11 cellular contexts compared by ENCODE assay signal in the genomic region with DNA sequence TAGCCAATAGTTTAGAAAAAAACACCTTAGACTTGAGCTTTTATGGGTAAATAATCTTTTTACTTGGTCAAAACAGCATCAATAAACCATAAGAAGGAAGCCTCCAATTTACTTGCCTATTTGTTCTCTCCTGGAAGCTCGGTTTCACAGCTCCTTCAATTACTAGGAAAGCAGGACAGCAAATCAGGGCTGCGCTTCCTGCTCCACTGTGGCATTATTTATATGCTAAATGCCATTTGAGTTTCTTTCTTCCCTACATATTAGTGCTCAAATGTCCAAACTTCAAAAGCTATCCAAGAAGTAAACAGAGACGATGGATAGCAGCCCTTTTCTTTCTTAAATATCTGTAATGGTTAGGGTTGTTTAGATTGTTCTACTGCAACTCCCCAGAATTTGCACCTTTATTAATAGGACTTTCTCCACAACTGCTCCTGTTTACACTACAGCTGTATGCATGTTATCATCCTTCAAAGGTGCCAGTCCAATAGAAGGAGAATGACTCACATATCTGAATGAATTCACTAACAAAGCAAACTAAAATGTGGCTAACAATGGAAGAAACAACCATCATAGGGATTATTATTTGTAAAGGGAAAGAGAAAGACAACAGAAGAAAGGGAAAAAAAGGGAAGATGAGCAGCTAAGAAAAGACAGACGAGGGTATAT.
"Had no signal": no experiment of that assay in that cellular context is flagged by ENCODE, and none has a peak within 500 bp of the region (broad histone marks: within the 10 kb centered on the region; RNA-seq: fewer than 3 reads in every experiment).

No MANE protein-coding gene starts in this region.

- H3K4me2 ChIP-seq: smooth muscle cell had no signal

- H3K36me3 ChIP-seq: lower lobe of right lung, neutrophil had no signal

- H3K27me3 Mint-ChIP-seq: central memory CD8-positive, alpha-beta T cell; stimulated activated naive B cell treated with anti-CD40 and anti-IgM and Interleukin-4, amounts not matched to agents 10 μg/mL and 1 μg/mL and 100 μg/mL, for 72 hours had no signal

- H3K4me3 ChIP-seq: lower lobe of right lung, smooth muscle cell had no signal

- DNase-seq: activated CD4-positive, alpha-beta T cell treated with anti-CD3 and anti-CD28 coated beads for 48 hours; activated naive CD4-positive, alpha-beta T cell treated with Interleukin-2 at 50 U/mL for 16 hours; lower lobe of right lung; midbrain; right cardiac atrium; stimulated activated CD4-positive, alpha-beta T cell treated with anti-CD3 and anti-CD28 coated beads, Interleukin-1b, Interleukin-23, amount 100 ng/mL, for 48 hours; stimulated activated naive B cell treated with anti-CD40 and anti-IgM and Interleukin-4, amounts not matched to agents 10 μg/mL and 1 μg/mL and 100 μg/mL, for 72 hours; trophoblast cell had no signal

- H3K9me3 ChIP-seq: lower lobe of right lung, neutrophil had no signal

- H3K4me3 Mint-ChIP-seq: central memory CD8-positive, alpha-beta T cell; stimulated activated naive B cell treated with anti-CD40 and anti-IgM and Interleukin-4, amounts not matched to agents 10 μg/mL and 1 μg/mL and 100 μg/mL, for 72 hours had no signal

- H3K27ac Mint-ChIP-seq: stimulated activated naive B cell treated with anti-CD40 and anti-IgM and Interleukin-4, amounts not matched to agents 10 μg/mL and 1 μg/mL and 100 μg/mL, for 72 hours had no signal

- H3K9me3 Mint-ChIP-seq: central memory CD8-positive, alpha-beta T cell had no signal

- H3K4me1 ChIP-seq: lower lobe of right lung had no signal

- ATAC-seq: lower lobe of right lung; right cardiac atrium; stimulated activated naive B cell treated with anti-CD40 and anti-IgM and Interleukin-4, amounts not matched to agents 10 μg/mL and 1 μg/mL and 100 μg/mL, for 72 hours had no signal

- H3K27me3 ChIP-seq: neutrophil had no signal

- H3K27ac ChIP-seq: lower lobe of right lung, neutrophil had no signal
